ENCODE assay signal across 23 cellular contexts in the genomic region with DNA sequence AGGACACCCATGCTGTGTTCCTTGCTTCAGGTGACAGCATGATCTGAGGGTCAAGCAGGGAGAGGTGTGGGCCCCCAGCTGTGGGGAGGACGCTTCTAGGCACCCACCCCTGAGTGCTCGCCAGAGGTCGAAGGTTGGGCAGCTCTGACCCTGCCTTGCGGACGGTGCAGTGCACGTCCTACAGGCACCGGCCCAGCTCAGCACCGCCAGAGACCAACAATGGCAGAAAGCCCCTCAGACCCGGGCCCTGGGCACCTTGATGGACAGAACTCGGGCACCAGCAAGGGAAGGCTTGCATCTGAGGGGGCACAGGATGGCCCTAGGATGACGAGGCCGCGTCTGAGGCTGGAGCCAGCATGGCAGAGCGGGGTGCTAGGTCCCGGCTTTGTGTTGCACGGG. TPM values are rescaled to one million over a fixed set of nuclear protein-coding genes. Genes with fewer than 3 reads are reported as not detected.
A peak's percentile ranks its signal among the peaks of the same experiment; 100 is the strongest.
DNase-seq lines count a peak whose midpoint lies in the region; ATAC-seq, FAIRE-seq and TF ChIP-seq lines count a peak whose summit lies in the region.
"Had no signal": no experiment of that assay in that cellular context is flagged by ENCODE, and none has a peak within 500 bp of the region (broad histone marks: within the 10 kb centered on the region; RNA-seq: fewer than 3 reads in every experiment).

No MANE protein-coding gene starts in this region.

- no peaks in the 10 kb centered on the region for H3K9me3 Mint-ChIP-seq in activated T-helper 2 cell treated with anti-CD3 and anti-CD28 coated beads, Interferon-gamma antibody, Interleukin-2, Interleukin-4, amounts not matched to agents 10 μg/mL and 5 μg/mL and 100 μg/mL, durations not matched to agents 14 hours and 24 hours and 36 hours
- H3K9me3 Mint-ChIP-seq: CD8-positive, alpha-beta T cell had no signal

- TF ChIP-seq CTCF in RWPE1 (conservative IDR thresholded peaks at IDR 0.05; ENCODE audit: low read depth): no peak
- no peak for TF ChIP-seq CTCF in kidney (IDR thresholded peaks at IDR 0.05; ENCODE audit: borderline replicate concordance, extremely low read depth, insufficient read depth)

- peaks cover 13% of the 10 kb centered on the region for H3K79me1 ChIP-seq in neuronal stem cell (ENCODE audit: low read depth, low read length)

- H3K9me3 ChIP-seq in kidney (ENCODE audit: control insufficient read depth in 1 of 2, low read length in 2 of 2): no peaks in the 10 kb centered on the region
- H3K9me3 ChIP-seq in neuronal stem cell (replicated peaks in 1 of 2; ENCODE audit: control insufficient read depth in 2 of 2, insufficient read depth in 1 of 2, low read depth in 1 of 2, low read length in 2 of 2): peaks cover 0 to 1% of the 10 kb centered on the region in 2 donors

- H4K8ac ChIP-seq in neuronal stem cell (ENCODE audit: low read depth, low read length): no peak overlapping the region

- H3K4me3 Mint-ChIP-seq in activated T-helper 2 cell treated with anti-CD3 and anti-CD28 coated beads, Interferon-gamma antibody, Interleukin-2, Interleukin-4, amounts not matched to agents 10 μg/mL and 5 μg/mL and 100 μg/mL, durations not matched to agents 14 hours and 24 hours and 36 hours (ENCODE audit: low read depth): no peak overlapping the region
- H3K4me3 Mint-ChIP-seq: CD8-positive, alpha-beta T cell had no signal

- H3K36me3 Mint-ChIP-seq in activated T-helper 2 cell treated with anti-CD3 and anti-CD28 coated beads, Interferon-gamma antibody, Interleukin-2, Interleukin-4, amounts not matched to agents 10 μg/mL and 5 μg/mL and 100 μg/mL, durations not matched to agents 14 hours and 24 hours and 36 hours (ENCODE audit: low read depth): peaks cover 20% of the 10 kb centered on the region

- H2BK15ac ChIP-seq in neuronal stem cell (ENCODE audit: low read length): no peak overlapping the region

- H3K27me3 Mint-ChIP-seq in activated T-helper 2 cell treated with anti-CD3 and anti-CD28 coated beads, Interferon-gamma antibody, Interleukin-2, Interleukin-4, amounts not matched to agents 10 μg/mL and 5 μg/mL and 100 μg/mL, durations not matched to agents 14 hours and 24 hours and 36 hours (ENCODE audit: low read depth): no peaks in the 10 kb centered on the region

- peak overlapping the region; percentile 42; the same call in 1 of the 2 replicates for H3K27ac ChIP-seq in RWPE1
- H3K27ac ChIP-seq in kidney (ENCODE audit: low read depth in 2 of 2, low read length in 2 of 2): no peak overlapping the region
- no peak overlapping the region for H3K27ac ChIP-seq in neuronal stem cell (replicated peaks; ENCODE audit: low read length)
- H3K27ac ChIP-seq: GM23248 had no signal

- H2BK120ac ChIP-seq in neuronal stem cell (ENCODE audit: low read depth, low read length): no peak overlapping the region

- FAIRE-seq in kidney (lab: Jason Lieb, UNC) (no peak), GM12891 (lab: Jason Lieb, UNC) (no peak)
- FAIRE-seq: GM12892 had no signal

- H3K4me3 ChIP-seq in kidney (ENCODE audit: low read length in 2 of 2) (no peak overlapping the region), neuronal stem cell (ENCODE audit: low read length in 2 of 2) (no peak overlapping the region)
- H3K4me3 ChIP-seq: GM23248 had no signal

- ATAC-seq in HG02885 (IDR thresholded peaks at IDR 0.05; ENCODE audit: poor library complexity, unreplicated experiment): no peak
- ATAC-seq: CD8-positive, alpha-beta T cell had no signal

- H3K14ac ChIP-seq in neuronal stem cell (ENCODE audit: low read length): no peak overlapping the region

- peak overlapping the region; percentile 16 for H3K23ac ChIP-seq in neuronal stem cell (ENCODE audit: low read depth, low read length, poor library complexity)

- WGBS in neuronal stem cell (ENCODE audit: extremely low coverage in 2 of 2, insufficient read length in 2 of 2, insufficient replicate concordance in 1 of 2), 2 donors: no CpG with 5 or more reads among the region's 16 CpGs

- no peak overlapping the region for H2BK12ac ChIP-seq in neuronal stem cell (ENCODE audit: low read length)

- intact Hi-C loops in kidney (cut with DNase I): no loop called here
- intact Hi-C loops in activated T-helper 2 cell treated with anti-CD3 and anti-CD28 coated beads, Interferon-gamma antibody, Interleukin-2, Interleukin-4, amounts not matched to agents 10 μg/mL and 5 μg/mL and 100 μg/mL, durations not matched to agents 14 hours and 24 hours and 36 hours (cut with micrococcal nuclease): no loop called here

- TF ChIP-seq POLR2A in GM12891 (IDR thresholded peaks at IDR 0.05; ENCODE audit: low read depth, low read length): no peak

- H3K18ac ChIP-seq in neuronal stem cell (ENCODE audit: low read length): no peak overlapping the region

- no peak overlapping the region for H3K27ac Mint-ChIP-seq in activated T-helper 2 cell treated with anti-CD3 and anti-CD28 coated beads, Interferon-gamma antibody, Interleukin-2, Interleukin-4, amounts not matched to agents 10 μg/mL and 5 μg/mL and 100 μg/mL, durations not matched to agents 14 hours and 24 hours and 36 hours
- H3K27ac Mint-ChIP-seq: CD8-positive, alpha-beta T cell had no signal

- peak; percentile 5 for DNase-seq in AG20443 (ENCODE audit: low spot score)
- DNase-seq in RWPE1 (ENCODE audit: low spot score): no peak
- peak; percentile 70 for DNase-seq in kidney
- DNase-seq in neuronal stem cell (ENCODE audit: low spot score): no peak
- DNase-seq in activated T-helper 2 cell treated with anti-CD3 and anti-CD28 coated beads, Interferon-gamma antibody, Interleukin-2, Interleukin-4, amounts not matched to agents 10 μg/mL and 5 μg/mL and 100 μg/mL, durations not matched to agents 14 hours and 24 hours and 36 hours (ENCODE audit: low spot score): no peak
- no peak for DNase-seq in GM12891 (ENCODE audit: insufficient read length, low spot score)
- DNase-seq: 8988T; AML-193; CD8-positive, alpha-beta T cell; DND-41; GM23248; HCEC 1CT; KBM-7; MM.1S; NCI-H1092; NCI-H1436; NCI-H1930; NCI-H226; NCI-H510A treated with DMSO at 0.1 percent for 48 hours; NCI-H774; Right ventricle myocardium superior had no signal

- POLR2A ChIA-PET in RWPE1 (lab: Yijun Ruan, JAX; ENCODE audit: low non-redundant PET): interaction anchor here (0.6 kb wide), 1 partner anchor 132 kb away, joined by 3 read pairs; no protein-coding TSS in a partner anchor

- CTCF ChIA-PET in RWPE1 (lab: Yijun Ruan, JAX): no interaction called here

- no peak overlapping the region for H3K4me2 ChIP-seq in neuronal stem cell (ENCODE audit: insufficient read depth, low read length, poor library complexity, severe bottlenecking)

- H3K4me1 ChIP-seq in kidney (ENCODE audit: control insufficient read depth in 1 of 2, insufficient read depth in 1 of 2, low read depth in 1 of 2, low read length in 2 of 2) (peaks cover 5 to 10% of the 10 kb centered on the region in 2 donors), neuronal stem cell (ENCODE audit: control insufficient read depth in 2 of 2, insufficient read depth in 1 of 2, low read depth in 1 of 2, low read length in 2 of 2) (no peaks in the 10 kb centered on the region)

- H3K4ac ChIP-seq in neuronal stem cell (ENCODE audit: low read length): no peak overlapping the region

- no peak overlapping the region for H4K91ac ChIP-seq in neuronal stem cell (ENCODE audit: low read depth, low read length, poor library complexity)

- no peaks in the 10 kb centered on the region for H3K27me3 ChIP-seq in neuronal stem cell (ENCODE audit: control insufficient read depth in 3 of 3, insufficient read depth in 3 of 3, low read depth in 1 of 3, low read length in 3 of 3)

- no peak overlapping the region for H2AFZ ChIP-seq in neuronal stem cell (ENCODE audit: low read length)
- H2AFZ ChIP-seq: GM23248 had no signal

- H3K36me3 ChIP-seq in kidney (ENCODE audit: control insufficient read depth in 1 of 2, insufficient read depth in 2 of 2, low read length in 2 of 2) (peaks cover 0 to 10% of the 10 kb centered on the region in 2 donors), neuronal stem cell (replicated peaks in 1 of 2; ENCODE audit: control insufficient read depth in 2 of 2, insufficient read depth in 2 of 2, low read length in 2 of 2) (peaks cover 29 to 55% of the 10 kb centered on the region in 2 donors)

- no peak overlapping the region for H2BK5ac ChIP-seq in neuronal stem cell (ENCODE audit: low read length)

- H3K9ac ChIP-seq in kidney (ENCODE audit: low read length in 2 of 2) (no peak overlapping the region), neuronal stem cell (ENCODE audit: low read depth, low read length, poor library complexity) (no peak overlapping the region)
- H3K9ac ChIP-seq: GM23248 had no signal

- H3K4me1 Mint-ChIP-seq in activated T-helper 2 cell treated with anti-CD3 and anti-CD28 coated beads, Interferon-gamma antibody, Interleukin-2, Interleukin-4, amounts not matched to agents 10 μg/mL and 5 μg/mL and 100 μg/mL, durations not matched to agents 14 hours and 24 hours and 36 hours (ENCODE audit: low read depth): peaks cover under 1% of the 10 kb centered on the region

- H2AK5ac ChIP-seq in neuronal stem cell (ENCODE audit: low read depth, low read length): no peak overlapping the region

TF ChIP-seq in GM12891, 5 proteins besides CTCF, POLR2A, EP300 and RAD21:
- TF ChIP-seq PAX5 (IDR thresholded peaks at IDR 0.05; ENCODE audit: insufficient read depth, low read length, severe bottlenecking) (no peak), POU2F2 (IDR thresholded peaks at IDR 0.05; ENCODE audit: low read depth, low read length) (no peak), SPI1 (IDR thresholded peaks at IDR 0.05; ENCODE audit: low read depth, low read length) (no peak), POLR2AphosphoS5 (IDR thresholded peaks at IDR 0.05; ENCODE audit: low read depth, low read length) (no peak), TAF1 (IDR thresholded peaks at IDR 0.05; ENCODE audit: low read depth, low read length) (no peak)

RNA-seq across cellular contexts. Expression of a gene that starts 24.7 kb away (rescaled TPM):
- total RNA-seq in kidney: 76.3 TPM
- polyA plus RNA-seq in kidney (ENCODE audit: insufficient read depth, low read depth, low replicate concordance): 37.9 TPM
- 45.5 TPM for polyA plus RNA-seq in neuronal stem cell (2013, experiment 1 of 2)
- polyA plus RNA-seq in neuronal stem cell (2013, experiment 2 of 2): 43.7 TPM
- 81.8 and 84.5 TPM in 2 replicates for total RNA-seq in activated T-helper 2 cell treated with anti-CD3 and anti-CD28 coated beads, Interferon-gamma antibody, Interleukin-2, Interleukin-4, amounts not matched to agents 10 μg/mL and 5 μg/mL and 100 μg/mL, durations not matched to agents 14 hours and 24 hours and 36 hours
- 43.3 TPM for polyA plus RNA-seq in GM12891 (2012; ENCODE audit: low read depth, missing spikeins)

RNA-seq across cellular contexts. Expression of a gene that starts 29.4 kb away (rescaled TPM):
- total RNA-seq in kidney: 37.3 TPM
- polyA plus RNA-seq in kidney (ENCODE audit: insufficient read depth, low read depth, low replicate concordance): 21.5 TPM
- 23.9 TPM for polyA plus RNA-seq in neuronal stem cell (2013, experiment 1 of 2)
- 23.6 TPM for polyA plus RNA-seq in neuronal stem cell (2013, experiment 2 of 2)
- total RNA-seq in activated T-helper 2 cell treated with anti-CD3 and anti-CD28 coated beads, Interferon-gamma antibody, Interleukin-2, Interleukin-4, amounts not matched to agents 10 μg/mL and 5 μg/mL and 100 μg/mL, durations not matched to agents 14 hours and 24 hours and 36 hours: 58.5 and 63.1 TPM in 2 replicates
- 30.7 TPM for polyA plus RNA-seq in GM12891 (2012; ENCODE audit: low read depth, missing spikeins)

Comparison
In these comparisons a context has a peak if more than half of its experiments do, and no peak if none do; other contexts are left out.
1. DNase-seq: peak in AG20443 (single experiment) and kidney (single experiment); none in RWPE1 (single experiment), neuronal stem cell (single experiment), activated T-helper 2 cell treated with anti-CD3 and anti-CD28 coated beads, Interferon-gamma antibody, Interleukin-2, Interleukin-4, amounts not matched to agents 10 μg/mL and 5 μg/mL and 100 μg/mL, durations not matched to agents 14 hours and 24 hours and 36 hours (single experiment) and GM12891 (single experiment).